Comparison of ENCODE assay signal across 9 cellular contexts in genomic region chr9:137069508-137070071, GRCh38. TPM values are rescaled to one million over a fixed set of nuclear protein-coding genes. Genes with fewer than 3 reads are reported as not detected.
A peak's percentile ranks its signal among the peaks of the same experiment; 100 is the strongest.
DNase-seq lines count a peak whose midpoint lies in the region; ATAC-seq and TF ChIP-seq lines count a peak whose summit lies in the region.
"Had no signal": no experiment of that assay in that cellular context is flagged by ENCODE, and none has a peak within 500 bp of the region (broad histone marks: within the 10 kb centered on the region; RNA-seq: fewer than 3 reads in every experiment).

No MANE protein-coding gene starts in this region.

- H3K9me3 Mint-ChIP-seq in activated naive CD8-positive, alpha-beta T cell treated with anti-CD3 and anti-CD28 coated beads for 36 hours: no peaks in the 10 kb centered on the region
- H3K9me3 Mint-ChIP-seq in natural killer cell: no peaks in the 10 kb centered on the region
- H3K9me3 Mint-ChIP-seq in chondrocyte (ENCODE audit: low read depth): no peaks in the 10 kb centered on the region

- H3K4me3 Mint-ChIP-seq in activated naive CD8-positive, alpha-beta T cell treated with anti-CD3 and anti-CD28 coated beads for 36 hours: peak overlapping the region; percentile 66
- H3K4me3 Mint-ChIP-seq in natural killer cell (peak overlapping the region; percentile 37), chondrocyte (ENCODE audit: unreplicated experiment) (no peak overlapping the region)

- peak; percentile 6 for ATAC-seq in GM18520 (IDR thresholded peaks at IDR 0.05; ENCODE audit: unreplicated experiment)
- ATAC-seq in HG02970 (IDR thresholded peaks at IDR 0.05; ENCODE audit: low FRiP score, unreplicated experiment): peak; percentile 26
- no peak for ATAC-seq in natural killer cell

- H3K27me3 Mint-ChIP-seq in activated naive CD8-positive, alpha-beta T cell treated with anti-CD3 and anti-CD28 coated beads for 36 hours: peaks cover 4% of the 10 kb centered on the region
- H3K27me3 Mint-ChIP-seq in natural killer cell (ENCODE audit: low read depth in 2 of 2): no peaks in the 10 kb centered on the region
- H3K27me3 Mint-ChIP-seq in chondrocyte (ENCODE audit: low read depth): no peaks in the 10 kb centered on the region

- H3K27ac Mint-ChIP-seq in activated naive CD8-positive, alpha-beta T cell treated with anti-CD3 and anti-CD28 coated beads for 36 hours: no peak overlapping the region
- H3K27ac Mint-ChIP-seq in natural killer cell: no peak overlapping the region
- H3K27ac Mint-ChIP-seq in chondrocyte (ENCODE audit: unreplicated experiment): no peak overlapping the region

- H3K4me3 ChIP-seq in foreskin fibroblast (ENCODE audit: low read depth in 1 of 2, low read length in 2 of 2): peak overlapping the region in 1 of 2 donors; percentile 2

- peaks cover 8% of the 10 kb centered on the region for H3K4me1 Mint-ChIP-seq in activated naive CD8-positive, alpha-beta T cell treated with anti-CD3 and anti-CD28 coated beads for 36 hours
- H3K4me1 Mint-ChIP-seq in natural killer cell: peaks cover 4 to 26% of the 10 kb centered on the region in 2 donors
- peaks cover 13% of the 10 kb centered on the region for H3K4me1 Mint-ChIP-seq in chondrocyte (ENCODE audit: low read depth)

- H3K36me3 Mint-ChIP-seq in activated naive CD8-positive, alpha-beta T cell treated with anti-CD3 and anti-CD28 coated beads for 36 hours: no peaks in the 10 kb centered on the region
- H3K36me3 Mint-ChIP-seq in natural killer cell (no peaks in the 10 kb centered on the region), chondrocyte (ENCODE audit: low read depth) (no peaks in the 10 kb centered on the region)

- TF ChIP-seq CTCF in natural killer cell (IDR thresholded peaks at IDR 0.05): no peak
- TF ChIP-seq CTCF in chondrocyte (IDR thresholded peaks at IDR 0.05): no peak
- no peak for TF ChIP-seq CTCF in foreskin fibroblast (IDR thresholded peaks at IDR 0.05; ENCODE audit: low read depth, low read length)

- intact Hi-C loops in natural killer cell (cut with micrococcal nuclease): no loop called here

- DNase-seq in activated naive CD8-positive, alpha-beta T cell treated with anti-CD3 and anti-CD28 coated beads for 36 hours: no peak
- DNase-seq in natural killer cell: no peak
- no peak for DNase-seq in HuH-7.5 (ENCODE audit: low spot score)
- no peak for DNase-seq in NCI-H2196 treated with DMSO at 0.1 percent for 48 hours (lab: John Stamatoyannopoulos, UW; ENCODE audit: unreplicated experiment)
- no peak for DNase-seq in chondrocyte (ENCODE audit: low spot score)
- DNase-seq in foreskin fibroblast: no peak

RNA-seq across cellular contexts. Expression of gene SAPCD2, which starts 0.8 kb away (rescaled TPM):
- total RNA-seq in activated naive CD8-positive, alpha-beta T cell treated with anti-CD3 and anti-CD28 coated beads for 36 hours: 10 to 100 TPM; 15.2 to 15.4 TPM
- total RNA-seq in natural killer cell (1 to 10 TPM in 2 of 3 donors, under 1 TPM in 1; 0.59 to 2.6 (median 1.0) TPM), chondrocyte (0.87 to 3.2 TPM (median 2.5 TPM) in 3 replicates)

RNA-seq across cellular contexts. Expression of gene UAP1L1, which starts 7.7 kb away (rescaled TPM):
- total RNA-seq in activated naive CD8-positive, alpha-beta T cell treated with anti-CD3 and anti-CD28 coated beads for 36 hours: 10 to 100 TPM; 22.9 to 23.5 TPM
- total RNA-seq in natural killer cell (10 to 100 TPM; 10.5 to 25.8 (median 19.3) TPM), chondrocyte (26.1 to 44.0 TPM (median 41.7 TPM) in 3 replicates)

RNA-seq across cellular contexts. Expression of gene ENTPD2, which starts 15.7 kb away (rescaled TPM):
- total RNA-seq in activated naive CD8-positive, alpha-beta T cell treated with anti-CD3 and anti-CD28 coated beads for 36 hours: not detected
- not detected for total RNA-seq in natural killer cell
- total RNA-seq in chondrocyte: 0.15 TPM in 1 of 3 replicates, not detected in the others
- total RNA-seq: activated CD8-positive, alpha-beta memory T cell treated with anti-CD3 and anti-CD28 coated beads for 36 hours had no signal

RNA-seq across cellular contexts. Expression of gene MAN1B1, which starts 17.2 kb away (rescaled TPM):
- 10 to 100 TPM; 24.7 to 25.1 TPM for total RNA-seq in activated naive CD8-positive, alpha-beta T cell treated with anti-CD3 and anti-CD28 coated beads for 36 hours
- 10 to 100 TPM; 75.1 to 99.4 (median 80.4) TPM for total RNA-seq in natural killer cell
- 105 to 117 TPM (median 106 TPM) in 3 replicates for total RNA-seq in chondrocyte

RNA-seq across cellular contexts. Expression of gene NPDC1, which starts 23.6 kb away (rescaled TPM):
- 10 to 100 TPM; 13.2 to 13.5 TPM for total RNA-seq in activated naive CD8-positive, alpha-beta T cell treated with anti-CD3 and anti-CD28 coated beads for 36 hours
- 1 to 10 TPM in 2 of 3 donors, under 1 TPM in 1; 0.87 to 5.6 (median 3.4) TPM for total RNA-seq in natural killer cell
- total RNA-seq in chondrocyte: 88.1 to 90.8 TPM (median 88.7 TPM) in 3 replicates

Comparison
In these comparisons a context has a peak if more than half of its experiments do, and no peak if none do; other contexts are left out.
1. ATAC-seq: peak in GM18520 (single experiment) and HG02970 (single experiment); none in natural killer cell (0 of 3).